1 cellular context compared by ENCODE assay signal in the genomic region with DNA sequence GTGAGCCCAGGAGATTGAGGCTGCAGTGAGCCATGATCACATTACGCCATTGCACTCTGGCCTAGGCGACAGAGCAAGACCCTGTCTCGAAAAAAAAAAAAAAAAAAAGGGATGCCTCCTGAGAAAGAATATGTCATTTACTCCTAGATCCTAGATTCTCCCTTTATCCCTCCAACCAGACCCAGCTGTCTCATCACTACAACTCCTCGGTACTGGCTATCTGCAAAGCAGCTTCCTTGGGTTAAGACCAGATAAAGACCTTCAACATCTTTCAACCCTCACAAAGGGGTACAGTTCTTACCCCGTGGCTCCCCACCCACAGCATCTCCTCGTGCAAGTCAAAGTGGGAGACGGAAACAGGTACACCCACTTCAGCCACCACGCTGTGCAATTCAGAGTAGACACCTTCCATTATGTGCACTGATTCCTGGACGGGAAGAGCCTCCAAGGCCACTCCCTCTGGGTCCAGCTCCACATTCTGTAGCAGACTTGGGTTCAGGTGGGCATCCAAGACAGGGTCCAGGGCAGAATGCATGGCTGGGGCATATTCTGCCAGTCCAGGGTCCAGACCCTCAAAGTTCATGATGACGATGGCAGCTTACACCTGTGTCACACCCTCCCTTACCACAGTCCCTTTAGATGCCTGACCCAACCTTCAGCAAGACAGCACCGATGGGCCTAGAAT.
TF ChIP-seq lines count a peak whose summit lies in the region.

No MANE protein-coding gene starts in this region.

TF ChIP-seq in SK-N-SH treated with all-trans-retinoic acid at 6 μM for 48 hours, 23 proteins besides CTCF, POLR2A, EP300 and RAD21 (continued from another document):
- TF ChIP-seq, protein P1, sequence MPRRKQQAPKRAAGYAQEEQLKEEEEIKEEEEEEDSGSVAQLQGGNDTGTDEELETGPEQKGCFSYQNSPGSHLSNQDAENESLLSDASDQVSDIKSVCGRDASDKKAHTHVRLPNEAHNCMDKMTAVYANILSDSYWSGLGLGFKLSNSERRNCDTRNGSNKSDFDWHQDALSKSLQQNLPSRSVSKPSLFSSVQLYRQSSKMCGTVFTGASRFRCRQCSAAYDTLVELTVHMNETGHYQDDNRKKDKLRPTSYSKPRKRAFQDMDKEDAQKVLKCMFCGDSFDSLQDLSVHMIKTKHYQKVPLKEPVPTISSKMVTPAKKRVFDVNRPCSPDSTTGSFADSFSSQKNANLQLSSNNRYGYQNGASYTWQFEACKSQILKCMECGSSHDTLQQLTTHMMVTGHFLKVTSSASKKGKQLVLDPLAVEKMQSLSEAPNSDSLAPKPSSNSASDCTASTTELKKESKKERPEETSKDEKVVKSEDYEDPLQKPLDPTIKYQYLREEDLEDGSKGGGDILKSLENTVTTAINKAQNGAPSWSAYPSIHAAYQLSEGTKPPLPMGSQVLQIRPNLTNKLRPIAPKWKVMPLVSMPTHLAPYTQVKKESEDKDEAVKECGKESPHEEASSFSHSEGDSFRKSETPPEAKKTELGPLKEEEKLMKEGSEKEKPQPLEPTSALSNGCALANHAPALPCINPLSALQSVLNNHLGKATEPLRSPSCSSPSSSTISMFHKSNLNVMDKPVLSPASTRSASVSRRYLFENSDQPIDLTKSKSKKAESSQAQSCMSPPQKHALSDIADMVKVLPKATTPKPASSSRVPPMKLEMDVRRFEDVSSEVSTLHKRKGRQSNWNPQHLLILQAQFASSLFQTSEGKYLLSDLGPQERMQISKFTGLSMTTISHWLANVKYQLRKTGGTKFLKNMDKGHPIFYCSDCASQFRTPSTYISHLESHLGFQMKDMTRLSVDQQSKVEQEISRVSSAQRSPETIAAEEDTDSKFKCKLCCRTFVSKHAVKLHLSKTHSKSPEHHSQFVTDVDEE (CRISPR knock-in tag; IDR thresholded peaks at IDR 0.05): no peak
- TF ChIP-seq ZNF70 (CRISPR knock-in tag; IDR thresholded peaks at IDR 0.05) (no peak), PPARA (CRISPR knock-in tag; IDR thresholded peaks at IDR 0.05; ENCODE audit: borderline replicate concordance) (no peak), ARNTL (CRISPR knock-in tag; IDR thresholded peaks at IDR 0.05; ENCODE audit: borderline replicate concordance, low read depth) (no peak), TCF4 (CRISPR knock-in tag; IDR thresholded peaks at IDR 0.05; ENCODE audit: borderline replicate concordance) (no peak), SNAI2 (CRISPR knock-in tag; IDR thresholded peaks at IDR 0.05) (no peak), ISL1 (CRISPR knock-in tag; IDR thresholded peaks at IDR 0.05) (no peak), ZNF8 (CRISPR knock-in tag; IDR thresholded peaks at IDR 0.05) (no peak), ZFP3 (CRISPR knock-in tag; IDR thresholded peaks at IDR 0.05) (no peak), CREB5 (CRISPR knock-in tag; IDR thresholded peaks at IDR 0.05; ENCODE audit: low read depth) (no peak), RARB (CRISPR knock-in tag; IDR thresholded peaks at IDR 0.05) (no peak)
- TF ChIP-seq, protein P2, sequence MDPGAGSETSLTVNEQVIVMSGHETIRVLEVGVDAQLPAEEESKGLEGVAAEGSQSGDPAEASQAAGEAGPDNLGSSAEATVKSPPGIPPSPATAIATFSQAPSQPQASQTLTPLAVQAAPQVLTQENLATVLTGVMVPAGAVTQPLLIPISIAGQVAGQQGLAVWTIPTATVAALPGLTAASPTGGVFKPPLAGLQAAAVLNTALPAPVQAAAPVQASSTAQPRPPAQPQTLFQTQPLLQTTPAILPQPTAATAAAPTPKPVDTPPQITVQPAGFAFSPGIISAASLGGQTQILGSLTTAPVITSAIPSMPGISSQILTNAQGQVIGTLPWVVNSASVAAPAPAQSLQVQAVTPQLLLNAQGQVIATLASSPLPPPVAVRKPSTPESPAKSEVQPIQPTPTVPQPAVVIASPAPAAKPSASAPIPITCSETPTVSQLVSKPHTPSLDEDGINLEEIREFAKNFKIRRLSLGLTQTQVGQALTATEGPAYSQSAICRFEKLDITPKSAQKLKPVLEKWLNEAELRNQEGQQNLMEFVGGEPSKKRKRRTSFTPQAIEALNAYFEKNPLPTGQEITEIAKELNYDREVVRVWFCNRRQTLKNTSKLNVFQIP (CRISPR knock-in tag; IDR thresholded peaks at IDR 0.05; ENCODE audit: borderline replicate concordance, low read depth): no peak
- TF ChIP-seq, protein P3, sequence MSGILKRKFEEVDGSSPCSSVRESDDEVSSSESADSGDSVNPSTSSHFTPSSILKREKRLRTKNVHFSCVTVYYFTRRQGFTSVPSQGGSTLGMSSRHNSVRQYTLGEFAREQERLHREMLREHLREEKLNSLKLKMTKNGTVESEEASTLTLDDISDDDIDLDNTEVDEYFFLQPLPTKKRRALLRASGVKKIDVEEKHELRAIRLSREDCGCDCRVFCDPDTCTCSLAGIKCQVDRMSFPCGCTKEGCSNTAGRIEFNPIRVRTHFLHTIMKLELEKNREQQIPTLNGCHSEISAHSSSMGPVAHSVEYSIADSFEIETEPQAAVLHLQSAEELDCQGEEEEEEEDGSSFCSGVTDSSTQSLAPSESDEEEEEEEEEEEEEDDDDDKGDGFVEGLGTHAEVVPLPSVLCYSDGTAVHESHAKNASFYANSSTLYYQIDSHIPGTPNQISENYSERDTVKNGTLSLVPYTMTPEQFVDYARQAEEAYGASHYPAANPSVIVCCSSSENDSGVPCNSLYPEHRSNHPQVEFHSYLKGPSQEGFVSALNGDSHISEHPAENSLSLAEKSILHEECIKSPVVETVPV (CRISPR knock-in tag; IDR thresholded peaks at IDR 0.05): no peak
TF ChIP-seq in SK-N-SH treated with all-trans-retinoic acid at 6 μM for 48 hours: peak in this region for 0.
